Comparison of ENCODE assay signal across 1 cellular context in the genomic region with DNA sequence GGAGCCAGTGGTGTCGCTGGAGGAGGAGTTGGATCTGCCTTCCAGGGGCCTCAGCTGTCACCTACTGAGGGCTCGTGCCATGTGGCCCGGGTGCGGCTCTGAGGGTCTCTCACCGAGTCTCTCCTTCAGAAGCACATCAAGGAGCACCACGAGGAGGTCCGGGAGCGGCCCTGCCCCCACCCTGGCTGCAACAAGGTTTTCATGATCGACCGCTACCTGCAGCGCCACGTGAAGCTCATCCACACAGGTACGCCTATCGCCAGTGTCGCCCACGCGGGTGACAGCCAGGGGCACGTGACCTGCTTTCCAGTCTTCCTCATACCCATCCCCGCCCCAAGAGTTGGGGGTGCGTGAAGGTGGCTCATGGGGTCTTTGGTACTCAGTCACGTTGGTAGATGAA.
TF ChIP-seq lines count a peak whose summit lies in the region.

No MANE protein-coding gene starts in this region.

TF ChIP-seq in HepG2, 621 proteins besides CTCF, POLR2A, EP300 and RAD21 (continued from another document):
- no peak for TF ChIP-seq RORA (CRISPR knock-in tag; IDR thresholded peaks at IDR 0.05)
- no peak for TF ChIP-seq ZNF18 (CRISPR knock-in tag; IDR thresholded peaks at IDR 0.05; ENCODE audit: insufficient replicate concordance)
- TF ChIP-seq POGK (CRISPR knock-in tag; conservative IDR thresholded peaks at IDR 0.05), result no peak
- no peak for TF ChIP-seq ZNF496 (CRISPR knock-in tag; IDR thresholded peaks at IDR 0.05; ENCODE audit: insufficient replicate concordance)
- TF ChIP-seq ZNF747 (CRISPR knock-in tag; IDR thresholded peaks at IDR 0.05; ENCODE audit: borderline replicate concordance), result no peak
- no peak for TF ChIP-seq SKIL (CRISPR knock-in tag; IDR thresholded peaks at IDR 0.05; ENCODE audit: borderline replicate concordance)
TF ChIP-seq in HepG2: peak in this region for 3.
